Comparison of ENCODE assay signal across 17 cellular contexts in the genomic region with DNA sequence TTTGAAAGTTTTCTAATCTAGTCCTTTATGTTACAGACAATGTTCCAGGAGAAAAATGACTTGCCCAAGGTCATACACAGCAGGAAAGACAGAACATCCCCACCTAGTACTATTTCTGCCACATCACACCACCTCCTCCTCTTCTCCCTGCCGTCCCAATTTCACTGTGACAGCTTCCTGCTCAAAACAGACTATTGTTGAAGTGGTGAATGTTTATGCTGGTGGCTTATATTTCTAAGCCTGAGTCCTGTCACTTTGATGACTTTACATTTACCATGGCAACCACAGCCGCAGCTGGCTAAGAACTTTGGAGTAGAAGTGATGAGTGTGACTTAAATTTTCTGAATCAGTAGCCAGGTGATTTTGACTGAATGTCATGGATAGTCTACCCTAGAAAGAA. TPM values are rescaled to one million over a fixed set of nuclear protein-coding genes. Genes with fewer than 3 reads are reported as not detected.
"Had no signal": no experiment of that assay in that cellular context is flagged by ENCODE, and none has a peak within 500 bp of the region (broad histone marks: within the 10 kb centered on the region; RNA-seq: fewer than 3 reads in every experiment).

No MANE protein-coding gene starts in this region.

- H3K27ac Mint-ChIP-seq: activated naive CD8-positive, alpha-beta T cell treated with anti-CD3 and anti-CD28 coated beads for 36 hours; brain; naive B cell had no signal

- H3K9me3 ChIP-seq: pancreas, SJCRH30 had no signal

- H3K36me3 ChIP-seq: heart right ventricle, pancreas, SJCRH30 had no signal

- H3K9me3 Mint-ChIP-seq: activated naive CD8-positive, alpha-beta T cell treated with anti-CD3 and anti-CD28 coated beads for 36 hours; brain; naive B cell had no signal

- DNase-seq: activated CD4-positive, CD25-positive, alpha-beta regulatory T cell; activated effector memory CD4-positive, alpha-beta T cell treated with Interleukin-2 at 50 U/mL for 16 hours; activated naive CD8-positive, alpha-beta T cell treated with anti-CD3 and anti-CD28 coated beads for 36 hours; central memory CD4-positive, alpha-beta T cell; foreskin keratinocyte; heart right ventricle; mammary epithelial cell; naive B cell; pancreas; SJCRH30 had no signal

- H3K4me3 Mint-ChIP-seq: activated naive CD8-positive, alpha-beta T cell treated with anti-CD3 and anti-CD28 coated beads for 36 hours; brain; naive B cell had no signal

- H3K4me3 ChIP-seq: coronary artery, heart right ventricle, pancreas, SJCRH30 had no signal

- ATAC-seq: foreskin keratinocyte, heart right ventricle, left lobe of liver, pancreas, sciatic nerve had no signal

- H3K27ac ChIP-seq: coronary artery, foreskin keratinocyte, heart right ventricle, pancreas, SJCRH30 had no signal

- H3K27me3 Mint-ChIP-seq: brain had no signal

- H3K36me3 Mint-ChIP-seq: activated naive CD8-positive, alpha-beta T cell treated with anti-CD3 and anti-CD28 coated beads for 36 hours; brain had no signal

- FAIRE-seq: islet of Langerhans, pancreas, TTC549 had no signal

- H3K4me1 ChIP-seq: heart right ventricle, pancreas, SJCRH30 had no signal

RNA-seq across cellular contexts. Expression of gene GALNT5, which starts 10.0 kb away (rescaled TPM):
- total RNA-seq: activated naive CD8-positive, alpha-beta T cell treated with anti-CD3 and anti-CD28 coated beads for 36 hours had no signal
- polyA plus RNA-seq: pancreas had no signal

RNA-seq across cellular contexts. Expression of gene ERMN, which starts 58.1 kb away (rescaled TPM):
- total RNA-seq: foreskin keratinocyte, left lobe of liver, SJCRH30, urinary bladder had no signal
- polyA plus RNA-seq: foreskin keratinocyte, mammary epithelial cell had no signal
